In the genomic region with DNA sequence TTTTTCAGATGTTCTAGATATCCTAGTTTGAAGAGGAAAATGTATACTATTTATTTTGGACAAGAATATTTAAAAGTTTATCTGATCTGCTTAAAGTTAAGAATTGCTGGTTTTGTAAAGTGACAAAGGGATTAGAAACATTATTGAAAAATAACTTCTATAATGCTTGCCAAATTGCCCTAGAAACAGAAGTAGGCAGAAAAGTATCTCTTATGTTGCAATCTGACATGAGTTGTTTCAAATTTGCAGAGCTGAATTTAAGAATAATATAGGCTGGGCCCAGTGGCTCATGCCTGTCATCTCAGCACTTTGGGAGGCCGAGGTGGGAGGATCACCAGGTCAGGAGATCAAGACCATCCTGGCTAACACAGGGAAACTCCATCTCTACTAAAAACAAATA, we compare ENCODE assay signal across 19 cellular contexts.
A peak's percentile ranks its signal among the peaks of the same experiment; 100 is the strongest.
DNase-seq lines count a peak whose midpoint lies in the region; ATAC-seq and TF ChIP-seq lines count a peak whose summit lies in the region.
"Had no signal": no experiment of that assay in that cellular context is flagged by ENCODE, and none has a peak within 500 bp of the region (broad histone marks: within the 10 kb centered on the region; RNA-seq: fewer than 3 reads in every experiment).

No MANE protein-coding gene starts in this region.

- 44 to 48% methylated on average over 1 of the region's 1 CpG for WGBS in GM23248 (ENCODE audit: low coverage in 1 of 2, low lambda C conversion rate in 2 of 2, missing lambda C conversion rate in 2 of 2), 2 experiments

- H3K4me1 ChIP-seq in GM23248 (ENCODE audit: insufficient read depth) = peaks cover 21% of the 10 kb centered on the region
- H3K4me1 ChIP-seq in osteoblast (ENCODE audit: insufficient read depth, low read length) = peaks cover 20% of the 10 kb centered on the region
- no peaks in the 10 kb centered on the region for H3K4me1 ChIP-seq in A673 (ENCODE audit: insufficient read depth, low read length, poor library complexity, severe bottlenecking)
- no peaks in the 10 kb centered on the region for H3K4me1 ChIP-seq in effector memory CD4-positive, alpha-beta T cell (ENCODE audit: control insufficient read depth, insufficient read depth, low read length, poor library complexity, severe bottlenecking)
- H3K4me1 ChIP-seq: BLaER1 treated with 17β-estradiol and CSF1 and Interleukin-3, amounts not matched to agents 10 nM and 100 nM had no signal

- DNase-seq in GM23248 (peak; percentile 57), amniotic epithelial cell (ENCODE audit: low read depth) (peak; percentile 24), fibroblast of peridontal ligament (ENCODE audit: extremely low read depth) (peak; percentile 36), osteoblast (ENCODE audit: insufficient read length, low spot score, missing footprints) (peak; percentile 4), D341Med (ENCODE audit: low spot score) (no peak), A673 (ENCODE audit: low spot score) (no peak)
- DNase-seq in effector memory CD4-positive, alpha-beta T cell = no peak
- DNase-seq: ACHN; AML-193; BE2C; CD4-positive, alpha-beta T cell; CD8-positive, alpha-beta memory T cell; DMS153; DND-41; H7; HCEC 1CT had no signal

- H3K9me3 ChIP-seq in GM23248 (ENCODE audit: low read depth) (no peaks in the 10 kb centered on the region), osteoblast (ENCODE audit: low read depth, low read length) (no peaks in the 10 kb centered on the region), A673 (ENCODE audit: low read depth, low read length, poor library complexity, severe bottlenecking) (no peaks in the 10 kb centered on the region)
- no peaks in the 10 kb centered on the region for H3K9me3 ChIP-seq in effector memory CD4-positive, alpha-beta T cell (ENCODE audit: control insufficient read depth, low read length)
- H3K9me3 ChIP-seq: BE2C; BLaER1 treated with 17β-estradiol and CSF1 and Interleukin-3, amounts not matched to agents 10 nM and 100 nM had no signal

- H3K27ac ChIP-seq in GM23248 (peak overlapping the region; percentile 22), osteoblast (ENCODE audit: low read depth, low read length) (no peak overlapping the region), A673 (ENCODE audit: low read depth, low read length, poor library complexity, severe bottlenecking) (no peak overlapping the region)
- H3K27ac ChIP-seq in effector memory CD4-positive, alpha-beta T cell (ENCODE audit: insufficient read depth, low read length, poor library complexity, severe bottlenecking) = no peak overlapping the region
- H3K27ac ChIP-seq: 22Rv1; BLaER1 treated with 17β-estradiol and CSF1 and Interleukin-3, amounts not matched to agents 10 nM and 100 nM had no signal

- H3K27me3 ChIP-seq in GM23248 (replicated peaks; ENCODE audit: insufficient read depth) (no peaks in the 10 kb centered on the region), osteoblast (ENCODE audit: insufficient read depth, low read length) (no peaks in the 10 kb centered on the region), A673 (replicated peaks; ENCODE audit: insufficient read depth, low read depth, low read length, poor library complexity) (no peaks in the 10 kb centered on the region)
- no peaks in the 10 kb centered on the region for H3K27me3 ChIP-seq in effector memory CD4-positive, alpha-beta T cell (replicated peaks; ENCODE audit: control insufficient read depth, insufficient read depth, low read length, poor library complexity, severe bottlenecking)
- H3K27me3 ChIP-seq: BE2C; BLaER1 treated with 17β-estradiol and CSF1 and Interleukin-3, amounts not matched to agents 10 nM and 100 nM had no signal

- H3K4me3 ChIP-seq in GM23248 = no peak overlapping the region
- H3K4me3 ChIP-seq in osteoblast (ENCODE audit: insufficient read depth, low read length) = no peak overlapping the region
- H3K4me3 ChIP-seq in A673 (ENCODE audit: low read depth, low read length, poor library complexity, severe bottlenecking) = no peak overlapping the region
- H3K4me3 ChIP-seq in effector memory CD4-positive, alpha-beta T cell (ENCODE audit: insufficient read depth, low read depth, low read length, poor library complexity, severe bottlenecking) = no peak overlapping the region
- H3K4me3 ChIP-seq: BLaER1 treated with 17β-estradiol and CSF1 and Interleukin-3, amounts not matched to agents 10 nM and 100 nM had no signal

- intact Hi-C loops in A673 (cut with micrococcal nuclease; ENCODE audit: unreplicated experiment) = no loop called here

- H3K36me3 ChIP-seq in GM23248 (ENCODE audit: low read depth) (no peaks in the 10 kb centered on the region), osteoblast (ENCODE audit: insufficient read depth, low read length) (no peaks in the 10 kb centered on the region), A673 (ENCODE audit: insufficient read depth, low read length, poor library complexity, severe bottlenecking) (no peaks in the 10 kb centered on the region)
- no peaks in the 10 kb centered on the region for H3K36me3 ChIP-seq in effector memory CD4-positive, alpha-beta T cell (ENCODE audit: control insufficient read depth, insufficient read depth, low read length)
- H3K36me3 ChIP-seq: BE2C; BLaER1 treated with 17β-estradiol and CSF1 and Interleukin-3, amounts not matched to agents 10 nM and 100 nM had no signal

- no peaks in the 10 kb centered on the region for H4K20me1 ChIP-seq in GM23248 (ENCODE audit: insufficient read depth)
- no peaks in the 10 kb centered on the region for H4K20me1 ChIP-seq in osteoblast (ENCODE audit: insufficient read depth, low read length)
- H4K20me1 ChIP-seq: BLaER1 treated with 17β-estradiol and CSF1 and Interleukin-3, amounts not matched to agents 10 nM and 100 nM had no signal

- in situ Hi-C loops in GM23248 (cut with MboI) = no loop called here

- no peak overlapping the region for H3K9ac ChIP-seq in GM23248
- H3K9ac ChIP-seq: BLaER1 treated with 17β-estradiol and CSF1 and Interleukin-3, amounts not matched to agents 10 nM and 100 nM had no signal

- H3K4me2 ChIP-seq in GM23248 (ENCODE audit: unreplicated experiment) = no peak overlapping the region
- H3K4me2 ChIP-seq in osteoblast (ENCODE audit: insufficient read depth, low read length) = no peak overlapping the region
- H3K4me2 ChIP-seq: BLaER1 treated with 17β-estradiol and CSF1 and Interleukin-3, amounts not matched to agents 10 nM and 100 nM had no signal

- H2AFZ ChIP-seq in GM23248 = no peak overlapping the region
- no peak overlapping the region for H2AFZ ChIP-seq in osteoblast (ENCODE audit: low read length)

- H3F3A ChIP-seq in GM23248 (ENCODE audit: insufficient read depth) = peaks cover 18% of the 10 kb centered on the region; the same call in 1 of the 2 replicates

- no TSS peak for BruUV-seq in A673 (replicated peaks; lab: Mats Ljungman, UMichigan)

- CTCF ChIA-PET in A673 (lab: Charles Lee) = no interaction called here

- TF ChIP-seq CTCF in osteoblast (IDR thresholded peaks at IDR 0.05; ENCODE audit: extremely low read depth, low read depth, low read length) = no peak
- TF ChIP-seq CTCF in A673 (conservative IDR thresholded peaks at IDR 0.05; ENCODE audit: low read depth, low read length) = no peak

- ATAC-seq in HG02973 (IDR thresholded peaks at IDR 0.05; ENCODE audit: unreplicated experiment) = no peak

- POLR2A ChIA-PET in A673 (lab: Charles Lee; ENCODE audit: low non-redundant PET) = no interaction called here

- H3K79me2 ChIP-seq in GM23248 (ENCODE audit: insufficient read depth) (peaks cover 43% of the 10 kb centered on the region), osteoblast (ENCODE audit: insufficient read depth, low read length) (peaks cover 2% of the 10 kb centered on the region)

- no peaks in the 10 kb centered on the region for H3K9me2 ChIP-seq in GM23248 (ENCODE audit: insufficient read depth)

Comparison
In these comparisons a context has a peak if more than half of its experiments do, and no peak if none do; other contexts are left out.
1. DNase-seq: peak in GM23248 (single experiment), amniotic epithelial cell (single experiment), fibroblast of peridontal ligament (single experiment) and osteoblast (single experiment); none in D341Med (single experiment), A673 (single experiment) and effector memory CD4-positive, alpha-beta T cell (0 of 3).